Comparison of ENCODE assay signal across 1 cellular context in genomic region chr7:139732471-139733167, GRCh38.
TF ChIP-seq lines count a peak whose summit lies in the region.

No MANE protein-coding gene starts in this region.

TF ChIP-seq in H1, 55 proteins besides CTCF, POLR2A, EP300 and RAD21:
- TF ChIP-seq USF2 (IDR thresholded peaks at IDR 0.05; ENCODE audit: low read length) = 0 out of 2 replicates have a peak, but pooled peaks have one; percentile 17
- TF ChIP-seq SIN3A (conservative IDR thresholded peaks at IDR 0.05 in 1 of 2, IDR thresholded peaks at IDR 0.05 in 1 of 2; ENCODE audit: low read depth in 1 of 2, low read length in 2 of 2) = no peak
